19 cellular contexts compared by ENCODE assay signal in genomic region chr1:5858844-5859407, GRCh38.
A peak's percentile ranks its signal among the peaks of the same experiment; 100 is the strongest.
DNase-seq lines count a peak whose midpoint lies in the region; ATAC-seq, FAIRE-seq and TF ChIP-seq lines count a peak whose summit lies in the region.
"Had no signal": no experiment of that assay in that cellular context is flagged by ENCODE, and none has a peak within 500 bp of the region (broad histone marks: within the 10 kb centered on the region; RNA-seq: fewer than 3 reads in every experiment).

No MANE protein-coding gene starts in this region.

- H3K9ac ChIP-seq in endodermal cell (ENCODE audit: extremely low read depth, low read length, poor library complexity, severe bottlenecking) = no peak overlapping the region
- H3K9ac ChIP-seq in neural progenitor cell = no peak overlapping the region

- H3K4me3 Mint-ChIP-seq in GM23338 (no peak overlapping the region), endodermal cell (no peak overlapping the region), neural progenitor cell (no peak overlapping the region)
- H3K4me3 Mint-ChIP-seq: CD14-positive monocyte; CD8-positive, alpha-beta T cell; IgD-negative memory B cell had no signal

- no peaks in the 10 kb centered on the region for H3F3A ChIP-seq in GM23338 (replicated peaks; ENCODE audit: low read depth)
- H3F3A ChIP-seq in neural progenitor cell (ENCODE audit: low read depth) = no peaks in the 10 kb centered on the region

- H3K4me1 ChIP-seq in GM23338 (ENCODE audit: insufficient read depth) (no peaks in the 10 kb centered on the region), endodermal cell (ENCODE audit: control insufficient read depth, insufficient read depth, low read length) (no peaks in the 10 kb centered on the region), neural progenitor cell (no peaks in the 10 kb centered on the region), psoas muscle (no peaks in the 10 kb centered on the region)
- H3K4me1 ChIP-seq: A549, HAP-1 had no signal

- peaks cover 4% of the 10 kb centered on the region for H3K27me3 Mint-ChIP-seq in GM23338 (ENCODE audit: insufficient read depth, low read depth, poor library complexity)
- H3K27me3 Mint-ChIP-seq in endodermal cell (ENCODE audit: insufficient read depth) = no peaks in the 10 kb centered on the region
- peaks cover 2% of the 10 kb centered on the region for H3K27me3 Mint-ChIP-seq in neural progenitor cell (ENCODE audit: insufficient read depth, low read depth)

- no peak overlapping the region for H3K4me2 ChIP-seq in GM23338
- H3K4me2 ChIP-seq in neural progenitor cell = no peak overlapping the region
- H3K4me2 ChIP-seq: A549 had no signal

- H3K36me3 ChIP-seq in GM23338 (ENCODE audit: insufficient read depth) (no peaks in the 10 kb centered on the region), endodermal cell (ENCODE audit: control insufficient read depth, insufficient read depth, low read length) (no peaks in the 10 kb centered on the region), neural progenitor cell (no peaks in the 10 kb centered on the region), psoas muscle (ENCODE audit: insufficient read depth in 1 of 2, low read depth in 1 of 2) (peaks cover 0 to 3% of the 10 kb centered on the region in 2 donors)
- H3K36me3 ChIP-seq: HAP-1 had no signal

- WGBS in endodermal cell (ENCODE audit: insufficient coverage in 1 of 2, insufficient read length in 1 of 2), 2 experiments = 92 to 96% methylated on average over 20 to 25 of the region's 25 CpGs
- WGBS in psoas muscle, 3 donors = 75 to 82% (median 82%) methylated on average over 25 of the region's 25 CpGs

- ATAC-seq in GM23338 (peak; percentile 58), psoas muscle (no peak)
- ATAC-seq: A549; CD8-positive, alpha-beta T cell had no signal

- H3K27ac ChIP-seq in GM23338 (ENCODE audit: low read depth) = no peak overlapping the region
- no peak overlapping the region for H3K27ac ChIP-seq in endodermal cell (ENCODE audit: low read depth, low read length)
- no peak overlapping the region for H3K27ac ChIP-seq in neural progenitor cell
- H3K27ac ChIP-seq in psoas muscle = no peak overlapping the region
- H3K27ac ChIP-seq: A549 had no signal

- intact Hi-C loops in psoas muscle (cut with DNase I) = no loop called here

- no peaks in the 10 kb centered on the region for H3K27me3 ChIP-seq in GM23338 (ENCODE audit: insufficient read depth)
- no peaks in the 10 kb centered on the region for H3K27me3 ChIP-seq in endodermal cell (ENCODE audit: control insufficient read depth, insufficient read depth, low read length, poor library complexity, severe bottlenecking)
- no peaks in the 10 kb centered on the region for H3K27me3 ChIP-seq in neural progenitor cell
- H3K27me3 ChIP-seq in psoas muscle (ENCODE audit: insufficient read depth in 3 of 3, low read length in 2 of 3) = no peaks in the 10 kb centered on the region

- H3K4me3 ChIP-seq in GM23338 (no peak overlapping the region), endodermal cell (ENCODE audit: low read length) (no peak overlapping the region), neural progenitor cell (no peak overlapping the region), psoas muscle (no peak overlapping the region)
- H3K4me3 ChIP-seq: A549, HAP-1 had no signal

- H4K20me1 ChIP-seq in GM23338 (replicated peaks; ENCODE audit: insufficient read depth) = no peaks in the 10 kb centered on the region
- no peaks in the 10 kb centered on the region for H4K20me1 ChIP-seq in neural progenitor cell (ENCODE audit: low read depth)

- no peaks in the 10 kb centered on the region for H3K9me3 ChIP-seq in endodermal cell (ENCODE audit: control insufficient read depth, low read length)
- H3K9me3 ChIP-seq in neural progenitor cell (ENCODE audit: low read depth) = no peaks in the 10 kb centered on the region
- no peaks in the 10 kb centered on the region for H3K9me3 ChIP-seq in psoas muscle
- H3K9me3 ChIP-seq: A549, HAP-1 had no signal

- peaks cover 10% of the 10 kb centered on the region; the same call in 2 of the 3 replicates for H3K4me1 Mint-ChIP-seq in GM23338
- no peaks in the 10 kb centered on the region for H3K4me1 Mint-ChIP-seq in endodermal cell
- peaks cover 5% of the 10 kb centered on the region for H3K4me1 Mint-ChIP-seq in neural progenitor cell
- H3K4me1 Mint-ChIP-seq: IgD-negative memory B cell had no signal

- H3K36me3 Mint-ChIP-seq in GM23338 (ENCODE audit: low read depth) (no peaks in the 10 kb centered on the region; the same call in 2 of the 3 replicates), endodermal cell (ENCODE audit: low read depth) (peaks cover 2% of the 10 kb centered on the region), neural progenitor cell (peaks cover 10% of the 10 kb centered on the region)
- H3K36me3 Mint-ChIP-seq: IgD-negative memory B cell had no signal

- H2AFZ ChIP-seq in GM23338 (no peak overlapping the region), neural progenitor cell (replicated peaks) (no peak overlapping the region)

- H3K9me2 ChIP-seq in GM23338 (ENCODE audit: insufficient read depth) = no peaks in the 10 kb centered on the region

- H3K9me3 Mint-ChIP-seq in GM23338 = no peaks in the 10 kb centered on the region
- H3K9me3 Mint-ChIP-seq in endodermal cell = no peaks in the 10 kb centered on the region
- no peaks in the 10 kb centered on the region for H3K9me3 Mint-ChIP-seq in neural progenitor cell
- H3K9me3 Mint-ChIP-seq: CD14-positive monocyte; CD8-positive, alpha-beta T cell; IgD-negative memory B cell had no signal

- H3K27ac Mint-ChIP-seq in GM23338 (no peak overlapping the region), endodermal cell (no peak overlapping the region), neural progenitor cell (no peak overlapping the region)
- H3K27ac Mint-ChIP-seq: CD14-positive monocyte; CD8-positive, alpha-beta T cell; IgD-negative memory B cell had no signal

- H3K79me2 ChIP-seq in GM23338 (replicated peaks; ENCODE audit: insufficient read depth) = no peaks in the 10 kb centered on the region
- no peaks in the 10 kb centered on the region for H3K79me2 ChIP-seq in neural progenitor cell (ENCODE audit: low read depth)

- DNase-seq in GM23338 (ENCODE audit: low spot score) = peak; percentile 6
- DNase-seq in SK-N-DZ (ENCODE audit: low spot score) = peak; percentile 27
- DNase-seq in endodermal cell = peak; percentile 61
- peak; percentile 13 for DNase-seq in neural progenitor cell (ENCODE audit: low spot score)
- DNase-seq in GM12891 (ENCODE audit: insufficient read length, low spot score) = no peak
- no peak for DNase-seq in NCI-H526 treated with DMSO at 0.1 percent for 48 hours (lab: John Stamatoyannopoulos, UW)
- no peak for DNase-seq in psoas muscle
- DNase-seq: COR-L47, DMS153, DMS79 treated with DMSO at 0.1 percent for 48 hours, EL had no signal

- TF ChIP-seq POLR2A in GM12891 (IDR thresholded peaks at IDR 0.05; ENCODE audit: low read depth, low read length) = no peak

- TF ChIP-seq CTCF in GM23338 (conservative IDR thresholded peaks at IDR 0.05; ENCODE audit: low read depth in 2 of 2) = peak in 1 of 2 experiments; percentile 30; a peak in 2 of 4 replicates
- peak; percentile 34 for TF ChIP-seq CTCF in endodermal cell (conservative IDR thresholded peaks at IDR 0.05)
- TF ChIP-seq CTCF in neural progenitor cell (IDR thresholded peaks at IDR 0.05) = no peak
- no peak for TF ChIP-seq CTCF in psoas muscle (IDR thresholded peaks at IDR 0.05)

- no peak for FAIRE-seq in GM12891 (lab: Jason Lieb, UNC)
- FAIRE-seq: A549, D721Med, G401.6, GM12892 had no signal

TF ChIP-seq in GM23338, 12 proteins besides CTCF, POLR2A, EP300 and RAD21 (continues in another document):
- no peak for TF ChIP-seq ZNF331 (CRISPR knock-in tag; IDR thresholded peaks at IDR 0.05; ENCODE audit: low read depth)
- TF ChIP-seq STAT1 (IDR thresholded peaks at IDR 0.05; ENCODE audit: unreplicated experiment) = no peak
- TF ChIP-seq EZH2phosphoT487 (IDR thresholded peaks at IDR 0.05; ENCODE audit: unreplicated experiment) = no peak

TF ChIP-seq in GM12891, 5 proteins besides CTCF, POLR2A, EP300 and RAD21:
- no peak for TF ChIP-seq POLR2AphosphoS5 (IDR thresholded peaks at IDR 0.05; ENCODE audit: low read depth, low read length)
- TF ChIP-seq TAF1 (IDR thresholded peaks at IDR 0.05; ENCODE audit: low read depth, low read length) = no peak
- TF ChIP-seq POU2F2 (IDR thresholded peaks at IDR 0.05; ENCODE audit: low read depth, low read length) = no peak
- no peak for TF ChIP-seq SPI1 (IDR thresholded peaks at IDR 0.05; ENCODE audit: low read depth, low read length)
- no peak for TF ChIP-seq PAX5 (IDR thresholded peaks at IDR 0.05; ENCODE audit: insufficient read depth, low read length, severe bottlenecking)

Comparison
In these comparisons a context has a peak if more than half of its experiments do, and no peak if none do; other contexts are left out.
1. DNase-seq: peak in GM23338 (single experiment), SK-N-DZ (single experiment), endodermal cell (single experiment) and neural progenitor cell (single experiment); none in GM12891 (single experiment), NCI-H526 treated with DMSO at 0.1 percent for 48 hours (single experiment) and psoas muscle (0 of 2).